In genomic region chr5:150627731-150628545, GRCh38 we compare ENCODE assay signal across 14 cellular contexts. TPM values are rescaled to one million over a fixed set of nuclear protein-coding genes. Genes with fewer than 3 reads are reported as not detected.
DNase-seq lines count a peak whose midpoint lies in the region; ATAC-seq and TF ChIP-seq lines count a peak whose summit lies in the region.
"Had no signal": no experiment of that assay in that cellular context is flagged by ENCODE, and none has a peak within 500 bp of the region (broad histone marks: within the 10 kb centered on the region; RNA-seq: fewer than 3 reads in every experiment).

No MANE protein-coding gene starts in this region.

- no peaks in the 10 kb centered on the region for H3K36me3 Mint-ChIP-seq in activated CD4-positive, alpha-beta T cell treated with anti-CD3 and anti-CD28 coated beads for 36 hours (ENCODE audit: low read depth)

- ATAC-seq in gastroesophageal sphincter = no peak
- no peak for ATAC-seq in gastrocnemius medialis
- no peak for ATAC-seq in activated CD4-positive, alpha-beta T cell treated with anti-CD3 and anti-CD28 coated beads for 36 hours

- peaks cover 11% of the 10 kb centered on the region for H3K27me3 Mint-ChIP-seq in activated CD4-positive, alpha-beta T cell treated with anti-CD3 and anti-CD28 coated beads for 36 hours

- no peak for TF ChIP-seq POLR2A in gastroesophageal sphincter (IDR thresholded peaks at IDR 0.05)
- no peak for TF ChIP-seq POLR2A in gastrocnemius medialis (IDR thresholded peaks at IDR 0.05)

- H3K4me1 ChIP-seq in gastroesophageal sphincter (peaks cover 0 to 95% (median 43%) of the 10 kb centered on the region in 3 donors), gastrocnemius medialis (peaks cover 72 to 82% of the 10 kb centered on the region in 2 donors)
- H3K4me1 ChIP-seq: colonic mucosa had no signal

- CTCF ChIA-PET in activated CD4-positive, alpha-beta T cell treated with anti-CD3 and anti-CD28 coated beads for 36 hours (lab: Charles Lee) = interaction anchor here (0.6 kb wide), 2 partner anchors 50 to 601 kb away, joined by 3 read pairs; no protein-coding TSS in a partner anchor

- WGBS in gastroesophageal sphincter (ENCODE audit: low coverage in 1 of 2), 2 donors = 33 to 60% methylated on average over 1 to 2 of the region's 5 CpGs

- H3K9me3 ChIP-seq in gastroesophageal sphincter (no peaks in the 10 kb centered on the region), gastrocnemius medialis (no peaks in the 10 kb centered on the region)
- H3K9me3 ChIP-seq: colonic mucosa had no signal

- peak overlapping the region in 3 of 4 donors; percentile 80 to 93 (median 90) for H3K27ac ChIP-seq in gastroesophageal sphincter
- H3K27ac ChIP-seq in gastrocnemius medialis = peak overlapping the region; percentile 96 to 100 (median 100)

- H3K27ac Mint-ChIP-seq in activated CD4-positive, alpha-beta T cell treated with anti-CD3 and anti-CD28 coated beads for 36 hours = no peak overlapping the region
- H3K27ac Mint-ChIP-seq: T-helper 2 cell treated with Interferon-gamma antibody and Interleukin-4, amounts not matched to agents 5 μg/mL and 100 μg/mL, for 36 hours had no signal

- H3K4me1 Mint-ChIP-seq in activated CD4-positive, alpha-beta T cell treated with anti-CD3 and anti-CD28 coated beads for 36 hours = peaks cover 15% of the 10 kb centered on the region

- no peak overlapping the region for H3K4me3 ChIP-seq in gastroesophageal sphincter
- H3K4me3 ChIP-seq in gastrocnemius medialis = peak overlapping the region in 2 of 4 donors; percentile 92 to 99
- H3K4me3 ChIP-seq: colonic mucosa had no signal

- in situ Hi-C loops in gastrocnemius medialis (cut with MboI; ENCODE audit: low sequenced_read_pairs in 4 of 4) = no loop called here

- H3K36me3 ChIP-seq in gastroesophageal sphincter = peaks cover 0 to 6% of the 10 kb centered on the region in 2 donors
- no peaks in the 10 kb centered on the region for H3K36me3 ChIP-seq in gastrocnemius medialis
- H3K36me3 ChIP-seq: colonic mucosa had no signal

- no peak for TF ChIP-seq EP300 in gastroesophageal sphincter (IDR thresholded peaks at IDR 0.05)

- H3K27me3 ChIP-seq in gastroesophageal sphincter (no peaks in the 10 kb centered on the region), gastrocnemius medialis (no peaks in the 10 kb centered on the region)
- H3K27me3 ChIP-seq: colonic mucosa had no signal

- H3K9me3 Mint-ChIP-seq in activated CD4-positive, alpha-beta T cell treated with anti-CD3 and anti-CD28 coated beads for 36 hours (ENCODE audit: low read depth) = no peaks in the 10 kb centered on the region
- H3K9me3 Mint-ChIP-seq: T-helper 2 cell treated with Interferon-gamma antibody and Interleukin-4, amounts not matched to agents 5 μg/mL and 100 μg/mL, for 36 hours had no signal

- intact Hi-C loops in gastrocnemius medialis (cut with DNase I; ENCODE audit: low total_unique reads) = no loop called here
- intact Hi-C loops in activated CD4-positive, alpha-beta T cell treated with anti-CD3 and anti-CD28 coated beads for 36 hours (cut with DNase I, micrococcal nuclease) = no loop called here

- POLR2A ChIA-PET in activated CD4-positive, alpha-beta T cell treated with anti-CD3 and anti-CD28 coated beads for 36 hours (lab: Charles Lee) = no interaction called here

- TF ChIP-seq CTCF in gastroesophageal sphincter (IDR thresholded peaks at IDR 0.05) (no peak), gastrocnemius medialis (IDR thresholded peaks at IDR 0.05 in 4 of 5, conservative IDR thresholded peaks at IDR 0.05 in 1 of 5) (no peak)

- H3K4me3 Mint-ChIP-seq in activated CD4-positive, alpha-beta T cell treated with anti-CD3 and anti-CD28 coated beads for 36 hours = no peak overlapping the region
- H3K4me3 Mint-ChIP-seq: T-helper 2 cell treated with Interferon-gamma antibody and Interleukin-4, amounts not matched to agents 5 μg/mL and 100 μg/mL, for 36 hours had no signal

- peak; percentile 78 for DNase-seq in GM03348 (ENCODE audit: low spot score)
- peak; percentile 43 for DNase-seq in SKM-1 treated with dmso at 0.1 percent for 144 hours (lab: John Stamatoyannopoulos, UW; ENCODE audit: unreplicated experiment)
- no peak for DNase-seq in gastrocnemius medialis
- DNase-seq in stimulated activated CD4-positive, alpha-beta T cell treated with anti-CD3 and anti-CD28 coated beads, Interleukin-4, amount 100 ng/mL, for 4 hours = no peak
- DNase-seq in stimulated activated CD4-positive, alpha-beta T cell treated with anti-CD3 and anti-CD28 coated beads, Interleukin-15, amount 100 ng/mL, for 24 hours = no peak
- no peak for DNase-seq in activated CD4-positive, alpha-beta T cell treated with anti-CD3 and anti-CD28 coated beads for 36 hours
- no peak for DNase-seq in activated naive CD4-positive, alpha-beta T cell treated with Interleukin-2 at 50 U/mL for 16 hours
- DNase-seq: activated T-cell treated with anti-CD3 and anti-CD28 coated beads for 4 hours, colonic mucosa, COR-L47, MM.1S, NCI-H82 had no signal

RNA-seq across cellular contexts. Expression of gene SYNPO, which starts 12.5 kb away (rescaled TPM):
- 10 to 100 TPM; 31.6 to 50.5 (median 37.4) TPM for total RNA-seq in gastroesophageal sphincter
- 100 to 1,000 TPM; 419 to 569 (median 539) TPM for total RNA-seq in gastrocnemius medialis
- total RNA-seq in activated CD4-positive, alpha-beta T cell treated with anti-CD3 and anti-CD28 coated beads for 36 hours = under 1 TPM; 0.11 to 0.14 TPM

RNA-seq across cellular contexts. Expression of gene MYOZ3, which starts 33.1 kb away (rescaled TPM):
- under 1 TPM in 3 of 4 donors, not detected in 1; 0.13 to 0.62 (median 0.22) TPM for total RNA-seq in gastroesophageal sphincter
- 10 to 100 TPM in 3 of 4 donors, 1 to 10 TPM in 1; 4.8 to 12.6 (median 11.3) TPM for total RNA-seq in gastrocnemius medialis
- under 1 TPM; 0.30 to 0.32 TPM for total RNA-seq in activated CD4-positive, alpha-beta T cell treated with anti-CD3 and anti-CD28 coated beads for 36 hours

Comparison
In these comparisons a context has a peak if more than half of its experiments do, and no peak if none do; other contexts are left out.
1. DNase-seq: peak in GM03348 (single experiment) and SKM-1 treated with dmso at 0.1 percent for 144 hours (single experiment); none in gastrocnemius medialis (0 of 2), stimulated activated CD4-positive, alpha-beta T cell treated with anti-CD3 and anti-CD28 coated beads, Interleukin-4, amount 100 ng/mL, for 4 hours (0 of 2), stimulated activated CD4-positive, alpha-beta T cell treated with anti-CD3 and anti-CD28 coated beads, Interleukin-15, amount 100 ng/mL, for 24 hours (single experiment), activated CD4-positive, alpha-beta T cell treated with anti-CD3 and anti-CD28 coated beads for 36 hours (single experiment) and activated naive CD4-positive, alpha-beta T cell treated with Interleukin-2 at 50 U/mL for 16 hours (single experiment).
2. RNA of gene SYNPO, which starts 12.5 kb away (total RNA-seq): 419 to 569 TPM in gastrocnemius medialis and 31.6 to 50.5 TPM in gastroesophageal sphincter; 0.11 to 0.14 TPM in activated CD4-positive, alpha-beta T cell treated with anti-CD3 and anti-CD28 coated beads for 36 hours; every median in the first group is over 10 times any median in the second.